In the genomic region with DNA sequence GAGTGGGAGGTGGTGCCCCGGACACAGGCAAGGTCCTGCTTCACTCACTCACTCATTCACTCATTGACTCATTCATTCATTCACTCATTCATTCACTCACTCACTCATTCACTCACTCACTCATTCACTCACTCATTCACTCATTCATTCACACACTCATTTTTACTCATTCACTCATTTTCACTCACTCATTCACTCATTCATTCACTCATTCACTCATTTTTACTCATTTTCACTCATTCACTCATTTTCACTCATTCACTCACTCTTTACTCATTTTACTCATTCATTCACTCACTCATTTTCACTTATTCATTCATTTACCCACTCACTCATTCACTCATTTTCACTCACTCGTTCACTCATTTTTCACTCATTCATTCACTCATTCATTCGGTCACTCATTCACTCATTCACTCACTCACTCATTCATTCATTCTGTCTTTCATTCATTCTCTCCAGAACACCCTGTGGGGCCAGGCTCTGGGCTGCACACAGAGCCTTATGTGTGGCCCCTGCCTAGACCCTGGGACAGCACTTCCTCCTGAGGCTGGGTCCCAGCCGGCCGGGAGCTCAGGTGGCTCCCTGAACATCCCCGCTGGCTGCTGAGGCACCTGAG, we compare ENCODE assay signal across 21 cellular contexts. TPM values are rescaled to one million over a fixed set of nuclear protein-coding genes. Genes with fewer than 3 reads are reported as not detected.
DNase-seq lines count a peak whose midpoint lies in the region; ATAC-seq, FAIRE-seq and TF ChIP-seq lines count a peak whose summit lies in the region.
"Had no signal": no experiment of that assay in that cellular context is flagged by ENCODE, and none has a peak within 500 bp of the region (broad histone marks: within the 10 kb centered on the region; RNA-seq: fewer than 3 reads in every experiment).

No MANE protein-coding gene starts in this region.

- in situ Hi-C loops in HepG2 (cut with HindIII; ENCODE audit: extremely low pct_ligation_motif_present, low pct_unique_long_range_greater_than_20kb), result no loop called here

- no peak overlapping the region for H3K27ac ChIP-seq in HepG2 (ENCODE audit: extremely low read length, insufficient read depth, low read length)
- no peak overlapping the region for H3K27ac ChIP-seq in right lobe of liver
- H3K27ac ChIP-seq: 22Rv1, SJSA1 had no signal

- CTCF ChIA-PET in HepG2 (lab: Yijun Ruan, JAX; ENCODE audit: low intra/inter-chr PET ratio, low total read pairs), result no interaction called here

- no peak for FAIRE-seq in HepG2 (lab: Jason Lieb, UNC)
- peak; percentile 77 for FAIRE-seq in urothelium cell line (lab: Jason Lieb, UNC)
- FAIRE-seq: GM12892, RCC 7860 had no signal

- 0 out of 2 replicates have a peak, but pooled peaks cover 2% of the 10 kb centered on the region for H4K20me1 ChIP-seq in HepG2 (ENCODE audit: insufficient read depth, low read length)

- intact Hi-C loops in HepG2 (cut with micrococcal nuclease; ENCODE audit: unreplicated experiment), result no loop called here
- intact Hi-C loops in right lobe of liver (cut with DNase I), result no loop called here

- no peak overlapping the region for H3K9ac ChIP-seq in HepG2 (ENCODE audit: insufficient read depth, low read depth, low read length)

- no peak for TF ChIP-seq EP300 in HepG2 (IDR thresholded peaks at IDR 0.05; ENCODE audit: low read depth in 2 of 2, low read length in 2 of 2)
- TF ChIP-seq EP300 in HepG2 (CRISPR knock-in tag; IDR thresholded peaks at IDR 0.05; ENCODE audit: borderline replicate concordance), result no peak

- H3K4me1 ChIP-seq in HepG2 (ENCODE audit: insufficient read depth, low read length), result no peaks in the 10 kb centered on the region
- no peaks in the 10 kb centered on the region for H3K4me1 ChIP-seq in right lobe of liver
- H3K4me1 ChIP-seq: SJSA1 had no signal

- H3K36me3 ChIP-seq in HepG2 (replicated peaks in 1 of 2; ENCODE audit: control insufficient read depth in 1 of 2, insufficient read depth in 2 of 2, low read length in 2 of 2) (no peaks in the 10 kb centered on the region), right lobe of liver (no peaks in the 10 kb centered on the region)
- H3K36me3 ChIP-seq: MG63, SJSA1 had no signal

- DNase-seq in HepG2 (ENCODE audit: low spot score) (no peak), right lobe of liver (no peak), urothelium cell line (ENCODE audit: low spot score) (no peak), LoVo (ENCODE audit: low spot score) (no peak)
- DNase-seq: ACHN; C1 segment of cervical spinal cord; CD8-positive, alpha-beta T cell; DMS153; GOT3; Karpas-422; MG63; NCI-H1417; NCI-H1694 treated with DMSO at 0.1 percent for 48 hours; NCI-H446 treated with DMSO at 0.1 percent for 48 hours; NCI-H526 treated with DMSO at 0.1 percent for 48 hours; OCI-M1 had no signal

- ATAC-seq in HepG2, result no peak
- no peak for ATAC-seq in right lobe of liver
- ATAC-seq: CD8-positive, alpha-beta T cell had no signal

- POLR2A ChIA-PET in HepG2 (lab: Yijun Ruan, JAX), result no interaction called here

- H3K4me3 ChIP-seq in HepG2 (replicated peaks in 1 of 3; ENCODE audit: insufficient read depth in 1 of 3, low read depth in 2 of 3, low read length in 3 of 3) (no peak overlapping the region), right lobe of liver (no peak overlapping the region)
- H3K4me3 ChIP-seq: MG63, SJSA1 had no signal

- TF ChIP-seq POLR2A in HepG2 (IDR thresholded peaks at IDR 0.05; ENCODE audit: insufficient read depth in 1 of 2, low read depth in 2 of 2, low read length in 2 of 2), result no peak
- no peak for TF ChIP-seq POLR2A in right lobe of liver (IDR thresholded peaks at IDR 0.05)

- no peak for TF ChIP-seq CTCF in HepG2 (CRISPR knock-in tag; IDR thresholded peaks at IDR 0.05)
- TF ChIP-seq CTCF in right lobe of liver (IDR thresholded peaks at IDR 0.05), result no peak

- no peak for TF ChIP-seq RAD21 in HepG2 (CRISPR knock-in tag; IDR thresholded peaks at IDR 0.05)

- H3K27me3 ChIP-seq in HepG2 (ENCODE audit: control insufficient read depth in 1 of 2, insufficient read depth in 2 of 2, low read length in 2 of 2) (peaks cover 15 to 73% of the 10 kb centered on the region in 2 experiments), right lobe of liver (no peaks in the 10 kb centered on the region)

- no peak overlapping the region for H2AFZ ChIP-seq in HepG2 (ENCODE audit: low read length)

- H3K9me3 ChIP-seq in HepG2 (ENCODE audit: low read length) (no peaks in the 10 kb centered on the region), right lobe of liver (no peaks in the 10 kb centered on the region)
- H3K9me3 ChIP-seq: MG63, SJSA1 had no signal

- no peak overlapping the region for H3K4me2 ChIP-seq in HepG2 (ENCODE audit: low read depth, low read length)

- no TSS peak for BruUV-seq in HepG2 (replicated peaks; lab: Mats Ljungman, UMichigan)

- 34% methylated on average over 6 of the region's 6 CpGs for WGBS in HepG2 (ENCODE audit: low lambda C conversion rate)
- 68% methylated on average over 6 of the region's 6 CpGs for WGBS in right lobe of liver (ENCODE audit: insufficient coverage, low coverage, low lambda C conversion rate, missing lambda C conversion rate)

- no peaks in the 10 kb centered on the region for H3K79me2 ChIP-seq in HepG2 (ENCODE audit: insufficient read depth, low read length)

RNA-seq across cellular contexts. Expression of a gene that starts 9.2 kb away (rescaled TPM):
- total RNA-seq in HepG2 (2016; rRNA removed; fragmentation: Illumina TruSeq; extraction: Trizol) (22.4 and 26.2 TPM in 2 replicates), right lobe of liver (10 to 100 TPM in 2 of 6 experiments, 1 to 10 TPM in 4; 5.1 to 16.2 (median 6.6) TPM)
- total RNA-seq in HepG2 (2016; cell fraction: cytosol; rRNA removed; fragmentation: Illumina TruSeq; extraction: Trizol; ENCODE audit: low read depth), result 18.7 and 21.8 TPM in 2 replicates
- total RNA-seq in HepG2 (2016; cell fraction: insoluble cytoplasmic fraction; rRNA removed; fragmentation: Illumina TruSeq; extraction: Trizol), result 20.2 and 24.6 TPM in 2 replicates
- total RNA-seq in HepG2 (2016; cell fraction: membrane; rRNA removed; fragmentation: Illumina TruSeq; extraction: Trizol), result 34.6 and 36.7 TPM in 2 replicates
- 13.4 and 16.9 TPM in 2 replicates for total RNA-seq in HepG2 (2016; cell fraction: nucleus; rRNA removed; fragmentation: Illumina TruSeq; extraction: Trizol)
- polyA plus RNA-seq in HepG2 (2011; rRNA removed), result 13.1 and 15.9 TPM in 2 replicates
- polyA plus RNA-seq in HepG2 (2011; cell fraction: cytosol; rRNA removed), result 11.8 and 20.0 TPM in 2 replicates
- 47.0 and 47.2 TPM in 2 replicates for polyA plus RNA-seq in HepG2 (2011; cell fraction: nucleus; rRNA removed)
- polyA plus RNA-seq in HepG2 (2012), result 6.9 and 11.4 TPM in 2 replicates
- 23.0 and 24.2 TPM in 2 replicates for polyA plus RNA-seq in HepG2 (2016; cell fraction: cytosol; fragmentation: Illumina TruSeq; extraction: Trizol; ENCODE audit: low read depth)
- polyA plus RNA-seq in HepG2 (2016; cell fraction: insoluble cytoplasmic fraction; fragmentation: Illumina TruSeq; extraction: Trizol; ENCODE audit: low read depth), result 22.5 and 24.4 TPM in 2 replicates
- polyA plus RNA-seq in HepG2 (2016; cell fraction: membrane; fragmentation: Illumina TruSeq; extraction: Trizol; ENCODE audit: low read depth), result 32.9 and 33.9 TPM in 2 replicates
- polyA plus RNA-seq in HepG2 (2016; cell fraction: nucleus; fragmentation: Illumina TruSeq; extraction: Trizol; ENCODE audit: insufficient read depth, low read depth), result 29.7 and 35.5 TPM in 2 replicates
- 20.0 and 21.5 TPM in 2 replicates for polyA minus RNA-seq in HepG2 (2011; rRNA and poly(A)+ RNA removed; ENCODE audit: low replicate concordance)
- polyA minus RNA-seq in HepG2 (2011; cell fraction: cytosol; rRNA and poly(A)+ RNA removed), result 9.3 and 9.6 TPM in 2 replicates
- polyA minus RNA-seq in HepG2 (2011; cell fraction: nucleus; rRNA and poly(A)+ RNA removed), result 8.9 and 13.2 TPM in 2 replicates

RNA-seq across cellular contexts. Expression of a gene that starts 9.4 kb away (rescaled TPM):
- total RNA-seq in HepG2 (2016; rRNA removed; fragmentation: Illumina TruSeq; extraction: Trizol) (8.8 and 22.9 TPM in 2 replicates), right lobe of liver (1 to 10 TPM; 2.9 to 7.8 (median 4.6) TPM)
- total RNA-seq in HepG2 (2016; cell fraction: cytosol; rRNA removed; fragmentation: Illumina TruSeq; extraction: Trizol; ENCODE audit: low read depth), result 14.2 and 15.9 TPM in 2 replicates
- 7.3 and 24.5 TPM in 2 replicates for total RNA-seq in HepG2 (2016; cell fraction: insoluble cytoplasmic fraction; rRNA removed; fragmentation: Illumina TruSeq; extraction: Trizol)
- total RNA-seq in HepG2 (2016; cell fraction: membrane; rRNA removed; fragmentation: Illumina TruSeq; extraction: Trizol), result 5.5 and 6.8 TPM in 2 replicates
- total RNA-seq in HepG2 (2016; cell fraction: nucleus; rRNA removed; fragmentation: Illumina TruSeq; extraction: Trizol), result 26.2 and 31.2 TPM in 2 replicates
- 7.3 and 8.6 TPM in 2 replicates for polyA plus RNA-seq in HepG2 (2011; rRNA removed)
- 2.5 and 6.5 TPM in 2 replicates for polyA plus RNA-seq in HepG2 (2011; cell fraction: cytosol; rRNA removed)
- polyA plus RNA-seq in HepG2 (2011; cell fraction: nucleus; rRNA removed), result 145 and 298 TPM in 2 replicates
- 6.6 and 11.8 TPM in 2 replicates for polyA plus RNA-seq in HepG2 (2012)
- polyA plus RNA-seq in HepG2 (2016; cell fraction: cytosol; fragmentation: Illumina TruSeq; extraction: Trizol; ENCODE audit: low read depth), result 2.3 and 2.5 TPM in 2 replicates
- 6.8 and 7.7 TPM in 2 replicates for polyA plus RNA-seq in HepG2 (2016; cell fraction: insoluble cytoplasmic fraction; fragmentation: Illumina TruSeq; extraction: Trizol; ENCODE audit: low read depth)
- 3.5 and 4.5 TPM in 2 replicates for polyA plus RNA-seq in HepG2 (2016; cell fraction: membrane; fragmentation: Illumina TruSeq; extraction: Trizol; ENCODE audit: low read depth)
- 103 and 115 TPM in 2 replicates for polyA plus RNA-seq in HepG2 (2016; cell fraction: nucleus; fragmentation: Illumina TruSeq; extraction: Trizol; ENCODE audit: insufficient read depth, low read depth)
- polyA minus RNA-seq in HepG2 (2011; rRNA and poly(A)+ RNA removed; ENCODE audit: low replicate concordance), result 8.2 and 13.0 TPM in 2 replicates
- polyA minus RNA-seq in HepG2 (2011; cell fraction: cytosol; rRNA and poly(A)+ RNA removed), result 2.4 and 3.9 TPM in 2 replicates
- polyA minus RNA-seq in HepG2 (2011; cell fraction: nucleus; rRNA and poly(A)+ RNA removed), result 7.5 and 12.4 TPM in 2 replicates

RNA-seq across cellular contexts. Expression of a gene that starts 18.5 kb away (rescaled TPM):
- total RNA-seq in HepG2 (2016; rRNA removed; fragmentation: Illumina TruSeq; extraction: Trizol) (0.72 and 2.0 TPM in 2 replicates), right lobe of liver (under 1 TPM in 1 of 6 experiments, not detected in 5; 0.25 TPM)
- total RNA-seq in HepG2 (2016; cell fraction: cytosol; rRNA removed; fragmentation: Illumina TruSeq; extraction: Trizol; ENCODE audit: low read depth), result 0.30 TPM in 1 of 2 replicates, not detected in the other
- 1.2 and 2.1 TPM in 2 replicates for total RNA-seq in HepG2 (2016; cell fraction: insoluble cytoplasmic fraction; rRNA removed; fragmentation: Illumina TruSeq; extraction: Trizol)
- total RNA-seq in HepG2 (2016; cell fraction: membrane; rRNA removed; fragmentation: Illumina TruSeq; extraction: Trizol), result 0.31 and 0.38 TPM in 2 replicates
- 1.1 and 2.5 TPM in 2 replicates for total RNA-seq in HepG2 (2016; cell fraction: nucleus; rRNA removed; fragmentation: Illumina TruSeq; extraction: Trizol)
- polyA plus RNA-seq in HepG2 (2011; rRNA removed), result 2.3 and 3.0 TPM in 2 replicates
- 1.1 and 1.5 TPM in 2 replicates for polyA plus RNA-seq in HepG2 (2011; cell fraction: cytosol; rRNA removed)
- polyA plus RNA-seq in HepG2 (2011; cell fraction: nucleus; rRNA removed), result 3.7 and 5.0 TPM in 2 replicates
- polyA plus RNA-seq in HepG2 (2012), result 3.0 and 3.9 TPM in 2 replicates
- polyA plus RNA-seq in HepG2 (2016; cell fraction: cytosol; fragmentation: Illumina TruSeq; extraction: Trizol; ENCODE audit: low read depth), result 0.34 and 0.49 TPM in 2 replicates
- polyA plus RNA-seq in HepG2 (2016; cell fraction: insoluble cytoplasmic fraction; fragmentation: Illumina TruSeq; extraction: Trizol; ENCODE audit: low read depth), result 0.61 and 0.67 TPM in 2 replicates
- 0.44 and 0.46 TPM in 2 replicates for polyA plus RNA-seq in HepG2 (2016; cell fraction: membrane; fragmentation: Illumina TruSeq; extraction: Trizol; ENCODE audit: low read depth)
- polyA plus RNA-seq in HepG2 (2016; cell fraction: nucleus; fragmentation: Illumina TruSeq; extraction: Trizol; ENCODE audit: insufficient read depth, low read depth), result 3.3 and 3.5 TPM in 2 replicates
- 1.2 and 15.6 TPM in 2 replicates for polyA minus RNA-seq in HepG2 (2011; rRNA and poly(A)+ RNA removed; ENCODE audit: low replicate concordance)
- 0.79 and 1.8 TPM in 2 replicates for polyA minus RNA-seq in HepG2 (2011; cell fraction: cytosol; rRNA and poly(A)+ RNA removed)
- polyA minus RNA-seq in HepG2 (2011; cell fraction: nucleus; rRNA and poly(A)+ RNA removed), result 0.87 and 1.0 TPM in 2 replicates
- total RNA-seq: CD8-positive, alpha-beta T cell; SJSA1 had no signal
- polyA plus RNA-seq: IgD-negative memory B cell had no signal

RNA-seq across cellular contexts. Expression of a gene that starts 21.5 kb away (rescaled TPM):
- total RNA-seq in HepG2 (2016; rRNA removed; fragmentation: Illumina TruSeq; extraction: Trizol) (not detected in 2 replicates), right lobe of liver (not detected)
- total RNA-seq in HepG2 (2016; cell fraction: cytosol; rRNA removed; fragmentation: Illumina TruSeq; extraction: Trizol; ENCODE audit: low read depth), result not detected in 2 replicates
- total RNA-seq in HepG2 (2016; cell fraction: insoluble cytoplasmic fraction; rRNA removed; fragmentation: Illumina TruSeq; extraction: Trizol), result not detected in 2 replicates
- not detected in 2 replicates for total RNA-seq in HepG2 (2016; cell fraction: membrane; rRNA removed; fragmentation: Illumina TruSeq; extraction: Trizol)
- total RNA-seq in HepG2 (2016; cell fraction: nucleus; rRNA removed; fragmentation: Illumina TruSeq; extraction: Trizol), result not detected in 2 replicates
- polyA plus RNA-seq in HepG2 (2011; rRNA removed), result not detected in 2 replicates
- polyA plus RNA-seq in HepG2 (2011; cell fraction: cytosol; rRNA removed), result not detected in 2 replicates
- not detected in 2 replicates for polyA plus RNA-seq in HepG2 (2011; cell fraction: nucleus; rRNA removed)
- not detected in 2 replicates for polyA plus RNA-seq in HepG2 (2012)
- polyA plus RNA-seq in HepG2 (2016; cell fraction: cytosol; fragmentation: Illumina TruSeq; extraction: Trizol; ENCODE audit: low read depth), result not detected in 2 replicates
- polyA plus RNA-seq in HepG2 (2016; cell fraction: insoluble cytoplasmic fraction; fragmentation: Illumina TruSeq; extraction: Trizol; ENCODE audit: low read depth), result not detected in 2 replicates
- not detected in 2 replicates for polyA plus RNA-seq in HepG2 (2016; cell fraction: membrane; fragmentation: Illumina TruSeq; extraction: Trizol; ENCODE audit: low read depth)
- polyA plus RNA-seq in HepG2 (2016; cell fraction: nucleus; fragmentation: Illumina TruSeq; extraction: Trizol; ENCODE audit: insufficient read depth, low read depth), result not detected in 2 replicates
- not detected in 2 replicates for polyA minus RNA-seq in HepG2 (2011; rRNA and poly(A)+ RNA removed; ENCODE audit: low replicate concordance)
- polyA minus RNA-seq in HepG2 (2011; cell fraction: cytosol; rRNA and poly(A)+ RNA removed), result not detected in 2 replicates
- polyA minus RNA-seq in HepG2 (2011; cell fraction: nucleus; rRNA and poly(A)+ RNA removed), result not detected in 2 replicates
- total RNA-seq: CD8-positive, alpha-beta T cell; SJSA1 had no signal
- polyA plus RNA-seq: IgD-negative memory B cell had no signal

RNA-seq across cellular contexts. Expression of a gene that starts 38.2 kb away (rescaled TPM):
- 16.9 and 21.7 TPM in 2 replicates for total RNA-seq in HepG2 (2016; rRNA removed; fragmentation: Illumina TruSeq; extraction: Trizol)
- 7.0 and 7.4 TPM in 2 replicates for total RNA-seq in HepG2 (2016; cell fraction: cytosol; rRNA removed; fragmentation: Illumina TruSeq; extraction: Trizol; ENCODE audit: low read depth)
- 15.6 and 20.7 TPM in 2 replicates for total RNA-seq in HepG2 (2016; cell fraction: insoluble cytoplasmic fraction; rRNA removed; fragmentation: Illumina TruSeq; extraction: Trizol)
- 5.7 and 7.5 TPM in 2 replicates for total RNA-seq in HepG2 (2016; cell fraction: membrane; rRNA removed; fragmentation: Illumina TruSeq; extraction: Trizol)
- total RNA-seq in HepG2 (2016; cell fraction: nucleus; rRNA removed; fragmentation: Illumina TruSeq; extraction: Trizol), result 14.7 and 17.4 TPM in 2 replicates
- 25.0 and 25.2 TPM in 2 replicates for polyA plus RNA-seq in HepG2 (2011; rRNA removed)
- polyA plus RNA-seq in HepG2 (2011; cell fraction: cytosol; rRNA removed), result 10.2 and 14.3 TPM in 2 replicates
- polyA plus RNA-seq in HepG2 (2011; cell fraction: nucleus; rRNA removed), result 96.0 and 123 TPM in 2 replicates
- 12.1 and 17.0 TPM in 2 replicates for polyA plus RNA-seq in HepG2 (2012)
- polyA plus RNA-seq in HepG2 (2016; cell fraction: cytosol; fragmentation: Illumina TruSeq; extraction: Trizol; ENCODE audit: low read depth), result 1.3 and 1.4 TPM in 2 replicates
- 14.0 TPM in 2 replicates for polyA plus RNA-seq in HepG2 (2016; cell fraction: insoluble cytoplasmic fraction; fragmentation: Illumina TruSeq; extraction: Trizol; ENCODE audit: low read depth)
- polyA plus RNA-seq in HepG2 (2016; cell fraction: membrane; fragmentation: Illumina TruSeq; extraction: Trizol; ENCODE audit: low read depth), result 3.2 and 3.5 TPM in 2 replicates
- polyA plus RNA-seq in HepG2 (2016; cell fraction: nucleus; fragmentation: Illumina TruSeq; extraction: Trizol; ENCODE audit: insufficient read depth, low read depth), result 31.2 and 33.5 TPM in 2 replicates
- polyA minus RNA-seq in HepG2 (2011; rRNA and poly(A)+ RNA removed; ENCODE audit: low replicate concordance), result 29.7 and 30.3 TPM in 2 replicates
- polyA minus RNA-seq in HepG2 (2011; cell fraction: cytosol; rRNA and poly(A)+ RNA removed), result 6.2 and 6.9 TPM in 2 replicates
- polyA minus RNA-seq in HepG2 (2011; cell fraction: nucleus; rRNA and poly(A)+ RNA removed), result 44.2 and 47.5 TPM in 2 replicates
- total RNA-seq in right lobe of liver, result 10 to 100 TPM; 11.9 to 26.1 (median 17.3) TPM
